In genomic region chr6:12186543-12186942, GRCh38 we compare ENCODE assay signal across 9 cellular contexts.
"Had no signal": no experiment of that assay in that cellular context is flagged by ENCODE, and none has a peak within 500 bp of the region (broad histone marks: within the 10 kb centered on the region; RNA-seq: fewer than 3 reads in every experiment).

No MANE protein-coding gene starts in this region.

- DNase-seq: GM23248, GOT3, H7, H9, HCEC 1CT, HFFc6 had no signal

- H3K4me3 ChIP-seq: GM23248, GM23338, HAP-1 had no signal

- H3K4me3 Mint-ChIP-seq: GM23338, H9, HFFc6 had no signal

- H3K27ac ChIP-seq: GM23248 had no signal

- ATAC-seq: GM23338, HCT116 had no signal

- H3K9me3 Mint-ChIP-seq: GM23338, H9, HFFc6 had no signal

- H3K36me3 ChIP-seq: HAP-1 had no signal

- H3K9ac ChIP-seq: GM23248 had no signal

- H3K4me1 ChIP-seq: HAP-1 had no signal

- H3K27ac Mint-ChIP-seq: GM23338, H9, HFFc6 had no signal

- H3K9me3 ChIP-seq: HAP-1 had no signal
